35 cellular contexts compared by ENCODE assay signal in genomic region chr14:58646479-58646878, GRCh38. TPM values are rescaled to one million over a fixed set of nuclear protein-coding genes. Genes with fewer than 3 reads are reported as not detected.
"Had no signal": no experiment of that assay in that cellular context is flagged by ENCODE, and none has a peak within 500 bp of the region (broad histone marks: within the 10 kb centered on the region; RNA-seq: fewer than 3 reads in every experiment).

No MANE protein-coding gene starts in this region.

- DNase-seq: activated B cell treated with CpG ODN at 0.5 μM for 24 hours; activated CD4-positive, alpha-beta memory T cell treated with anti-CD3 and anti-CD28 coated beads for 36 hours; activated CD4-positive, alpha-beta T cell treated with anti-CD3 and anti-CD28 coated beads for 4 hours; activated CD4-positive, alpha-beta T cell treated with anti-CD3 and anti-CD28 coated beads, Interleukin-2, amount 50 U/mL, for 1 hour; activated CD4-positive, CD25-positive, alpha-beta regulatory T cell treated with anti-CD3 and anti-CD28 coated beads, Interleukin-2, amount 50 U/mL, for 72 hours; activated CD8-positive, alpha-beta memory T cell treated with anti-CD3 and anti-CD28 coated beads, Interleukin-2, amount 50 U/mL, for 4 hours; activated effector memory CD4-positive, alpha-beta T cell treated with Interleukin-2 at 50 U/mL for 16 hours; activated naive CD4-positive, alpha-beta T cell treated with anti-CD3 and anti-CD28 coated beads, Interleukin-2, amount 10 ng/mL, durations not matched to agents 7 days and 5 days; activated naive CD8-positive, alpha-beta T cell treated with anti-CD3 and anti-CD28 coated beads, Interleukin-2, amount 50 U/mL, for 24 hours; activated T-cell treated with anti-CD3 and anti-CD28 coated beads for 4 hours; activated T-cell treated with anti-CD3 and anti-CD28 coated beads, Interleukin-2, amount 50 U/mL, for 4 hours; anterior cingulate cortex; Karpas-422; KBM-7; NCI-H1105; NCI-H1417 treated with DMSO at 0.1 percent for 48 hours; NCI-H187 treated with DMSO at 0.1 percent for 48 hours; NCI-H2081; NCI-H2171 treated with DMSO at 0.1 percent for 48 hours; NCI-H2227 treated with DMSO at 0.1 percent for 48 hours; NCI-H446 treated with DMSO at 0.1 percent for 48 hours; NCI-H524; NCI-H69; NK-92 treated with Interleukin-12 subunit alpha and Interleukin-12 subunit beta, amount 100 ng/mL, for 24 hours; PC-3; Peyer's patch; RPMI8226; SHP77 treated with DMSO at 0.1 percent for 48 hours; T-cell; T-helper 17 cell; T-helper 9 cell had no signal

- ATAC-seq: activated naive CD8-positive, alpha-beta T cell treated with anti-CD3 and anti-CD28 coated beads, Interleukin-2, amount 50 U/mL, for 24 hours; activated T-cell treated with anti-CD3 and anti-CD28 coated beads, Interleukin-2, amount 50 U/mL, for 4 hours; PC-3; SK-N-SH treated with all-trans-retinoic acid at 6 μM for 48 hours; T-cell; T-helper 17 cell had no signal

- FAIRE-seq: bronchial epithelial cell had no signal

- H3K4me1 ChIP-seq: Peyer's patch had no signal

- H3K9me3 ChIP-seq: Peyer's patch had no signal

- H3K27ac ChIP-seq: Peyer's patch, VCaP had no signal

- H3K27me3 ChIP-seq: Peyer's patch had no signal

- H3K4me3 ChIP-seq: Peyer's patch had no signal

RNA-seq across cellular contexts. Expression of gene DACT1, which starts 8.7 kb away (rescaled TPM):
- total RNA-seq: MCF 10A had no signal
